In the genomic region with DNA sequence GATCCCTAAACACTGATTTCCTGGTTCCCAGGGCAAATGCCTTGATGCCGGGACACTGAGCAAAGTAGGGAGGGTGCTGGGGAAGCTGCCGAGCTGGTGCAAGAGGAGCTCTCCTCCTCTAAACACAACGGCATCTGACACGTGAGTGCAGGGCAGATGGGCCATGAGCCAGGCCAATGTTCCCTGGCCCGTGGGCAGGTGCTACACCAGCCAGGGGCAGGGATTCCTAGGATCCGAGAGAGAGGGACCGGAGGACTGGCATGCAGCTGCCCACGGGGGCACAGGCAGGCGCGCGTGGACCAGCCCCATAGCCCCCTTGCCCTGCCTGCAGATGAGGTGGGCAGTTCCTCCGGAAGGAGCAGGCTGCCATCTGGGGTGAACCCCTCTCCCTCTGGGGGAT, we compare ENCODE assay signal across 17 cellular contexts.
A peak's percentile ranks its signal among the peaks of the same experiment; 100 is the strongest.
DNase-seq lines count a peak whose midpoint lies in the region; ATAC-seq, FAIRE-seq and TF ChIP-seq lines count a peak whose summit lies in the region.
"Had no signal": no experiment of that assay in that cellular context is flagged by ENCODE, and none has a peak within 500 bp of the region (broad histone marks: within the 10 kb centered on the region; RNA-seq: fewer than 3 reads in every experiment).

No MANE protein-coding gene starts in this region.

- H3K27me3 ChIP-seq in osteoblast (ENCODE audit: insufficient read depth, low read length) = peaks cover 62% of the 10 kb centered on the region
- H3K27me3 ChIP-seq: BE2C had no signal

- CTCF ChIA-PET in HEK293 (lab: Yijun Ruan, JAX) = no interaction called here

- POLR2A ChIA-PET in HEK293 (lab: Yijun Ruan, JAX) = no interaction called here

- H3K9me3 Mint-ChIP-seq in glutamatergic neuron (ENCODE audit: unreplicated experiment) = peaks cover 16% of the 10 kb centered on the region
- no peaks in the 10 kb centered on the region for H3K9me3 Mint-ChIP-seq in activated naive CD8-positive, alpha-beta T cell treated with anti-CD3 and anti-CD28 coated beads for 36 hours
- H3K9me3 Mint-ChIP-seq: CD4-positive, alpha-beta memory T cell had no signal

- no peak overlapping the region for H3K4me2 ChIP-seq in osteoblast (ENCODE audit: insufficient read depth, low read length)

- no peak overlapping the region for H2AFZ ChIP-seq in osteoblast (ENCODE audit: low read length)
- H2AFZ ChIP-seq: GM23248 had no signal

- no peak for FAIRE-seq in frontal cortex (lab: Jason Lieb, UNC)
- FAIRE-seq: A204.1, D721Med had no signal

- no peak for ATAC-seq in GM18520 (IDR thresholded peaks at IDR 0.05; ENCODE audit: unreplicated experiment)

- H3K36me3 ChIP-seq in HEK293 (ENCODE audit: control insufficient read depth in 2 of 2, insufficient read depth in 1 of 2, low read length in 2 of 2) (no peaks in the 10 kb centered on the region), osteoblast (ENCODE audit: insufficient read depth, low read length) (no peaks in the 10 kb centered on the region)
- H3K36me3 ChIP-seq: BE2C had no signal

- peak overlapping the region; percentile 46 for H3K4me3 Mint-ChIP-seq in glutamatergic neuron (ENCODE audit: unreplicated experiment)
- H3K4me3 Mint-ChIP-seq in activated naive CD8-positive, alpha-beta T cell treated with anti-CD3 and anti-CD28 coated beads for 36 hours = no peak overlapping the region
- H3K4me3 Mint-ChIP-seq: CD4-positive, alpha-beta memory T cell had no signal

- H3K79me2 ChIP-seq in osteoblast (ENCODE audit: insufficient read depth, low read length) = no peaks in the 10 kb centered on the region

- H3K27ac Mint-ChIP-seq in glutamatergic neuron (ENCODE audit: unreplicated experiment) = no peak overlapping the region
- no peak overlapping the region for H3K27ac Mint-ChIP-seq in activated naive CD8-positive, alpha-beta T cell treated with anti-CD3 and anti-CD28 coated beads for 36 hours
- H3K27ac Mint-ChIP-seq: CD4-positive, alpha-beta memory T cell had no signal

- H3K4me1 ChIP-seq in HEK293 (ENCODE audit: control insufficient read depth, insufficient read depth, low read length) (no peaks in the 10 kb centered on the region), osteoblast (ENCODE audit: insufficient read depth, low read length) (no peaks in the 10 kb centered on the region)

- no peaks in the 10 kb centered on the region for H3K36me3 Mint-ChIP-seq in glutamatergic neuron (ENCODE audit: unreplicated experiment)
- no peaks in the 10 kb centered on the region for H3K36me3 Mint-ChIP-seq in activated naive CD8-positive, alpha-beta T cell treated with anti-CD3 and anti-CD28 coated beads for 36 hours

- H3K4me3 ChIP-seq in HEK293 (ENCODE audit: low read depth, low read length) (no peak overlapping the region), osteoblast (ENCODE audit: insufficient read depth, low read length) (no peak overlapping the region)
- H3K4me3 ChIP-seq: GM23248 had no signal

- peaks cover 11% of the 10 kb centered on the region for H3K27me3 Mint-ChIP-seq in glutamatergic neuron (ENCODE audit: unreplicated experiment)
- H3K27me3 Mint-ChIP-seq in activated naive CD8-positive, alpha-beta T cell treated with anti-CD3 and anti-CD28 coated beads for 36 hours = no peaks in the 10 kb centered on the region
- H3K27me3 Mint-ChIP-seq: CD4-positive, alpha-beta memory T cell had no signal

- H4K20me1 ChIP-seq in osteoblast (ENCODE audit: insufficient read depth, low read length) = no peaks in the 10 kb centered on the region

- H3K27ac ChIP-seq in HEK293 (ENCODE audit: extremely low read depth, low read depth, low read length) (no peak overlapping the region), osteoblast (ENCODE audit: low read depth, low read length) (no peak overlapping the region)
- H3K27ac ChIP-seq: C4-2B, GM23248 had no signal

- H3K9me3 ChIP-seq in HEK293 (ENCODE audit: control insufficient read depth, insufficient read depth, low read depth, low read length) (no peaks in the 10 kb centered on the region), osteoblast (ENCODE audit: low read depth, low read length) (no peaks in the 10 kb centered on the region)
- H3K9me3 ChIP-seq: BE2C had no signal

- DNase-seq in COLO668 (lab: John Stamatoyannopoulos, UW; ENCODE audit: unreplicated experiment) (peak; percentile 48), glutamatergic neuron (no peak), osteoblast (ENCODE audit: insufficient read length, low spot score, missing footprints) (peak; percentile 52), frontal cortex (ENCODE audit: low spot score in 2 of 2) (no peak)
- no peak for DNase-seq in activated naive CD8-positive, alpha-beta T cell treated with anti-CD3 and anti-CD28 coated beads for 36 hours
- DNase-seq: CD4-positive, alpha-beta memory T cell; COR-L47; DMS53; GF-D8; GM23248; H7 had no signal

- peaks cover 34% of the 10 kb centered on the region for H3K4me1 Mint-ChIP-seq in glutamatergic neuron (ENCODE audit: low read depth, unreplicated experiment)
- H3K4me1 Mint-ChIP-seq in activated naive CD8-positive, alpha-beta T cell treated with anti-CD3 and anti-CD28 coated beads for 36 hours = no peaks in the 10 kb centered on the region
- H3K4me1 Mint-ChIP-seq: CD4-positive, alpha-beta memory T cell had no signal

- TF ChIP-seq CTCF in HEK293 (tag by site-specific recombination; IDR thresholded peaks at IDR 0.05) (no peak), glutamatergic neuron (IDR thresholded peaks at IDR 0.05; ENCODE audit: partially characterized antibody, unreplicated experiment) (no peak), osteoblast (IDR thresholded peaks at IDR 0.05; ENCODE audit: extremely low read depth, low read depth, low read length) (no peak)

TF ChIP-seq in HEK293, 187 proteins besides CTCF, POLR2A, EP300 and RAD21:
- TF ChIP-seq ZNF501 (tag by site-specific recombination; IDR thresholded peaks at IDR 0.05) = no peak
- TF ChIP-seq ZFHX2 (tag by site-specific recombination; conservative IDR thresholded peaks at IDR 0.05) = 0 out of 2 replicates have a peak, but pooled peaks have one; percentile 17
- no peak for TF ChIP-seq KLF17 (tag by site-specific recombination; IDR thresholded peaks at IDR 0.05)
- no peak for TF ChIP-seq SALL2 (tag by site-specific recombination; IDR thresholded peaks at IDR 0.05; ENCODE audit: borderline replicate concordance)

Comparison
In these comparisons a context has a peak if more than half of its experiments do, and no peak if none do; other contexts are left out.
1. DNase-seq: peak in COLO668 (single experiment) and osteoblast (single experiment); none in glutamatergic neuron (single experiment), activated naive CD8-positive, alpha-beta T cell treated with anti-CD3 and anti-CD28 coated beads for 36 hours (single experiment) and frontal cortex (0 of 2).